In genomic region chr15:61041886-61042285, GRCh38 we compare ENCODE assay signal across 21 cellular contexts.
DNase-seq lines count a peak whose midpoint lies in the region; ATAC-seq lines count a peak whose summit lies in the region.
"Had no signal": no experiment of that assay in that cellular context is flagged by ENCODE, and none has a peak within 500 bp of the region (broad histone marks: within the 10 kb centered on the region; RNA-seq: fewer than 3 reads in every experiment).

No MANE protein-coding gene starts in this region.

- peaks cover 4% of the 10 kb centered on the region for H3K4me1 Mint-ChIP-seq in T-helper 17 cell
- H3K4me1 Mint-ChIP-seq: CD4-positive, alpha-beta memory T cell had no signal

- peaks cover 4% of the 10 kb centered on the region for H3K36me3 Mint-ChIP-seq in T-helper 17 cell (ENCODE audit: low read depth)
- H3K36me3 Mint-ChIP-seq: CD4-positive, alpha-beta memory T cell had no signal

- H3K9me3 ChIP-seq in T-helper 17 cell (ENCODE audit: control insufficient read depth, low read length, poor library complexity, severe bottlenecking), result no peaks in the 10 kb centered on the region

- no peak for ATAC-seq in T-helper 17 cell
- no peak for ATAC-seq in HG03460 (IDR thresholded peaks at IDR 0.05; ENCODE audit: unreplicated experiment)
- ATAC-seq: GM23338 had no signal

- peaks cover 67% of the 10 kb centered on the region for H3K27me3 Mint-ChIP-seq in T-helper 17 cell

- H3K27ac Mint-ChIP-seq in T-helper 17 cell, result no peak overlapping the region
- H3K27ac Mint-ChIP-seq: CD4-positive, alpha-beta memory T cell; GM23338; H9 had no signal

- DNase-seq in HT-29 (ENCODE audit: low spot score), result peak; percentile 5
- peak; percentile 34 to 61 for DNase-seq in SHP77 (lab: John Stamatoyannopoulos, UW)
- DNase-seq in glomerular endothelial cell (ENCODE audit: extremely low read depth, low read depth, low spot score), result peak; percentile 58
- no peak for DNase-seq in T-helper 17 cell
- no peak for DNase-seq in activated CD4-positive, CD25-positive, alpha-beta regulatory T cell (lab: John Stamatoyannopoulos, UW)
- no peak for DNase-seq in inferior parietal cortex (ENCODE audit: extremely low spot score)
- DNase-seq: C1 segment of cervical spinal cord; CD4-positive, alpha-beta memory T cell; DMS 273 treated with DMSO at 0.1 percent for 48 hours; DND-41; H9; NCI-H1048; NCI-H146; NCI-H2029; NCI-H446 treated with DMSO at 0.1 percent for 48 hours; NCI-H526; Right ventricle myocardium superior; RPMI8226; T-helper 1 cell had no signal

- no peak overlapping the region for H3K4me3 Mint-ChIP-seq in T-helper 17 cell
- H3K4me3 Mint-ChIP-seq: CD4-positive, alpha-beta memory T cell; GM23338; H9 had no signal

Comparison
In these comparisons a context has a peak if more than half of its experiments do, and no peak if none do; other contexts are left out.
1. DNase-seq: peak in HT-29 (single experiment), SHP77 (2 of 2) and glomerular endothelial cell (single experiment); none in T-helper 17 cell (0 of 3), activated CD4-positive, CD25-positive, alpha-beta regulatory T cell (0 of 4) and inferior parietal cortex (single experiment).